In genomic region chr7:106660862-106661720, GRCh38 we compare ENCODE assay signal across 8 cellular contexts. TPM values are rescaled to one million over a fixed set of nuclear protein-coding genes. Genes with fewer than 3 reads are reported as not detected.
DNase-seq lines count a peak whose midpoint lies in the region; ATAC-seq, FAIRE-seq and TF ChIP-seq lines count a peak whose summit lies in the region.

TSS of gene CCDC71L (minus strand) at chr7:106661158. CDS start at chr7:106660896, 262 bp downstream.

- peak within 1 kb of the TSS; percentile 68 for H3K27ac ChIP-seq in CD4-positive, alpha-beta memory T cell (ENCODE audit: low read depth, low read length)
- H3K27ac ChIP-seq in H1 (ENCODE audit: low read depth, low read length), result peak within 1 kb of the TSS; percentile 87
- H3K27ac ChIP-seq in mesendoderm (ENCODE audit: low read depth, low read length), result peak within 1 kb of the TSS; percentile 96

- H3K23ac ChIP-seq in H1 (ENCODE audit: insufficient read length) (no peak within 1 kb of the TSS), mesendoderm (ENCODE audit: low read length) (peak within 1 kb of the TSS; percentile 66)

- H3K18ac ChIP-seq in H1 (ENCODE audit: extremely low read depth, low read length), result peak within 1 kb of the TSS; percentile 84
- peak within 1 kb of the TSS; percentile 95 for H3K18ac ChIP-seq in mesendoderm (ENCODE audit: low read length)

- peak within 1 kb of the TSS; percentile 63 to 87 (median 78) for H3K9ac ChIP-seq in H1 (replicated peaks in 1 of 4; ENCODE audit: extremely low read depth in 1 of 4, low read depth in 3 of 4, low read length in 3 of 4)
- peak within 1 kb of the TSS; percentile 97 for H3K9ac ChIP-seq in mesendoderm (ENCODE audit: low read length)

- H3K36me3 Mint-ChIP-seq in CD4-positive, alpha-beta memory T cell, result peaks cover 0 to 5% of the 10 kb centered on the region in 2 donors

- no peak within 1 kb of the TSS for H2AK5ac ChIP-seq in H1 (ENCODE audit: low read depth, low read length)
- no peak within 1 kb of the TSS for H2AK5ac ChIP-seq in mesendoderm (ENCODE audit: low read length)

- H2BK120ac ChIP-seq in H1 (replicated peaks; ENCODE audit: low read depth, low read length) (no peak within 1 kb of the TSS), mesendoderm (ENCODE audit: low read depth, low read length) (peak within 1 kb of the TSS; percentile 17)

- 0 out of 2 replicates have a peak within 1 kb of the TSS, but pooled peaks have one; percentile 7 for H2BK15ac ChIP-seq in H1 (ENCODE audit: low read length)
- H2BK15ac ChIP-seq in mesendoderm (replicated peaks; ENCODE audit: low read depth), result no peak within 1 kb of the TSS

- peak; percentile 71 for ATAC-seq in GM19467 (IDR thresholded peaks at IDR 0.05; ENCODE audit: unreplicated experiment)

- H3K14ac ChIP-seq in H1 (ENCODE audit: insufficient read length), result no peak within 1 kb of the TSS

- peak within 1 kb of the TSS; percentile 99 for H2AFZ ChIP-seq in H1 (ENCODE audit: low read length)

- POLR2A ChIA-PET in CD4-positive, alpha-beta memory T cell (lab: Charles Lee; ENCODE audit: partially characterized antibody), result interaction anchor here (0.9 to 5.1 kb wide), 12 partner anchors 18 to 549 kb away, joined by 3 to 51 read pairs (median 4); partner anchors contain the start of genes HBP1, NAMPT and SYPL1
- POLR2A ChIA-PET in activated CD8-positive, alpha-beta memory T cell treated with anti-CD3 and anti-CD28 coated beads for 36 hours (lab: Charles Lee), result interaction anchor here (0.9 to 2.3 kb wide), 5 partner anchors 18 to 376 kb away, joined by 3 to 18 read pairs (median 5); partner anchors contain the start of gene NAMPT
- POLR2A ChIA-PET in H1 (lab: Charles Lee; ENCODE audit: partially characterized antibody), result interaction anchor here (0.9 to 1.5 kb wide), 2 partner anchors 76 to 119 kb away, joined by 3 to 4 read pairs; no protein-coding TSS in a partner anchor

- no peaks in the 10 kb centered on the region for H3K27me3 ChIP-seq in CD4-positive, alpha-beta memory T cell (ENCODE audit: insufficient read depth, low read length)
- H3K27me3 ChIP-seq in H1 (replicated peaks in 1 of 4; ENCODE audit: control insufficient read depth in 3 of 4, extremely low read depth in 1 of 4, insufficient read depth in 3 of 4, low read length in 3 of 4) (no peaks in the 10 kb centered on the region), mesendoderm (ENCODE audit: insufficient read depth, low read length, poor library complexity) (no peaks in the 10 kb centered on the region)

- no peak for TF ChIP-seq CTCF in H1 (IDR thresholded peaks at IDR 0.05; ENCODE audit: control extremely low read depth in 1 of 3, insufficient read depth in 1 of 3, low read depth in 1 of 3, low read length in 3 of 3)

- TF ChIP-seq POLR2A in H1 (IDR thresholded peaks at IDR 0.05; ENCODE audit: control extremely low read depth in 1 of 2, low read depth in 2 of 2, low read length in 2 of 2), result no peak; a peak in 2 of 3 replicates

- peak within 1 kb of the TSS; percentile 14 to 58 for H3K4me3 ChIP-seq in CD4-positive, alpha-beta memory T cell (ENCODE audit: low read length in 2 of 2)
- peak within 1 kb of the TSS; percentile 67 to 92 (median 80) for H3K4me3 ChIP-seq in H1 (ENCODE audit: extremely low read depth in 1 of 4, insufficient read depth in 2 of 4, low read depth in 3 of 4, low read length in 4 of 4)
- H3K4me3 ChIP-seq in mesendoderm (ENCODE audit: low read length), result peak within 1 kb of the TSS; percentile 92

- no peaks in the 10 kb centered on the region for H3K9me3 ChIP-seq in CD4-positive, alpha-beta memory T cell (ENCODE audit: control insufficient read depth in 1 of 2, low read length in 2 of 2)
- no peaks in the 10 kb centered on the region for H3K9me3 ChIP-seq in H1 (ENCODE audit: insufficient read depth in 2 of 2, low read depth in 1 of 2, low read length in 1 of 2)

- H2BK12ac ChIP-seq in H1 (ENCODE audit: low read depth, low read length), result 0 out of 2 replicates have a peak within 1 kb of the TSS, but pooled peaks have one; percentile 0

- H3K23me2 ChIP-seq in H1 (ENCODE audit: low read depth, low read length), result peaks cover 6% of the 10 kb centered on the region; the same call in 1 of the 2 replicates

- peak; percentile 87 to 92 (median 87) for DNase-seq in CD4-positive, alpha-beta memory T cell
- DNase-seq in HS-5 (ENCODE audit: low read depth) (peak; percentile 53), H1 (ENCODE audit: low read depth in 1 of 2, low spot score in 2 of 2) (peak; percentile 81 to 95), mesendoderm (peak; percentile 97)
- DNase-seq in NK-92 treated with Interleukin-12 subunit alpha and Interleukin-12 subunit beta, amount 100 ng/mL, for 24 hours (lab: John Stamatoyannopoulos, UW), result peak; percentile 83
- DNase-seq in stimulated activated CD8-positive, alpha-beta memory T cell treated with anti-CD3 and anti-CD28 coated beads, Interleukin-15, amount 100 ng/mL, for 1 hour (ENCODE audit: low read depth), result peak; percentile 85

- H2BK5ac ChIP-seq in H1 (ENCODE audit: low read depth, low read length) (peak within 1 kb of the TSS; percentile 37; the same call in 1 of the 2 replicates), mesendoderm (ENCODE audit: low read length) (peak within 1 kb of the TSS; percentile 50)

- H4K5ac ChIP-seq in H1 (ENCODE audit: insufficient read length, low read depth, low read length) (peak within 1 kb of the TSS; percentile 81), mesendoderm (ENCODE audit: low read length) (peak within 1 kb of the TSS; percentile 84)

- H3K27ac Mint-ChIP-seq in CD4-positive, alpha-beta memory T cell, result peak within 1 kb of the TSS; percentile 91 to 99 (median 95)

- 13% methylated on average over 19 of the region's 51 CpGs; no CpG with 5 or more reads in 1 of the 2 experiments for WGBS in H1 (ENCODE audit: extremely low coverage in 1 of 2, insufficient coverage in 1 of 2, insufficient read length in 1 of 2, insufficient replicate concordance in 2 of 2, low coverage in 1 of 2, low lambda C conversion rate in 2 of 2, missing lambda C conversion rate in 1 of 2), 2 experiments
- no CpG with 5 or more reads among the region's 51 CpGs for WGBS in mesendoderm (ENCODE audit: extremely low coverage, insufficient coverage, low lambda C conversion rate)

- H3K4me1 Mint-ChIP-seq in CD4-positive, alpha-beta memory T cell, result peaks cover 17 to 40% (median 28%) of the 10 kb centered on the region in 4 donors

- H4K91ac ChIP-seq in H1 (replicated peaks; ENCODE audit: insufficient read length, low read length), result peak within 1 kb of the TSS; percentile 79

- CTCF ChIA-PET in CD4-positive, alpha-beta memory T cell (lab: Charles Lee; ENCODE audit: partially characterized antibody), result interaction anchor here (0.7 to 6.5 kb wide), 23 partner anchors 9 to 487 kb away, joined by 3 to 120 read pairs (median 4); partner anchors contain the start of gene PIK3CG
- CTCF ChIA-PET in activated CD8-positive, alpha-beta memory T cell treated with anti-CD3 and anti-CD28 coated beads for 36 hours (lab: Charles Lee), result interaction anchor here (0.6 to 6.0 kb wide), 12 partner anchors 18 to 622 kb away, joined by 3 to 59 read pairs (median 3); no protein-coding TSS in a partner anchor
- CTCF ChIA-PET in H1 (lab: Charles Lee; ENCODE audit: partially characterized antibody), result interaction anchor here (0.6 to 4.1 kb wide), 15 partner anchors 25 to 484 kb away, joined by 3 to 27 read pairs (median 4); no protein-coding TSS in a partner anchor

- no peaks in the 10 kb centered on the region for H3K27me3 Mint-ChIP-seq in CD4-positive, alpha-beta memory T cell

- H3K79me1 ChIP-seq in H1 (ENCODE audit: low read depth, low read length), result no peaks in the 10 kb centered on the region
- H3K79me1 ChIP-seq in mesendoderm (ENCODE audit: low read length), result peaks cover 3% of the 10 kb centered on the region

- H4K20me1 ChIP-seq in H1 (replicated peaks in 1 of 2; ENCODE audit: control insufficient read depth in 1 of 2, insufficient read depth in 2 of 2, low read length in 2 of 2), result no peaks in the 10 kb centered on the region

- intact Hi-C loops in CD4-positive, alpha-beta memory T cell (cut with micrococcal nuclease), result loop anchor here (1.0 to 10.0 kb wide), 13 partner anchors 41 to 1081 kb away; partner anchors contain the start of genes CBLL1, HBP1, PIK3CG and SYPL1

- no peaks in the 10 kb centered on the region for H3K36me3 ChIP-seq in CD4-positive, alpha-beta memory T cell (ENCODE audit: insufficient read depth, low read length)
- H3K36me3 ChIP-seq in H1 (ENCODE audit: control insufficient read depth in 2 of 4, insufficient read depth in 4 of 4, low read length in 3 of 4) (no peaks in the 10 kb centered on the region), mesendoderm (ENCODE audit: control insufficient read depth, insufficient read depth, low read length) (no peaks in the 10 kb centered on the region)

- H3K4me1 ChIP-seq in CD4-positive, alpha-beta memory T cell (ENCODE audit: insufficient read depth, low read length), result peaks cover 30% of the 10 kb centered on the region
- H3K4me1 ChIP-seq in H1 (replicated peaks in 1 of 4; ENCODE audit: control insufficient read depth in 3 of 4, insufficient read depth in 4 of 4, low read length in 3 of 4) (no peaks in the 10 kb centered on the region), mesendoderm (ENCODE audit: control insufficient read depth, low read depth, low read length) (no peaks in the 10 kb centered on the region)

- no peak within 1 kb of the TSS for H2BK20ac ChIP-seq in H1 (ENCODE audit: low read length)

- H3K79me2 ChIP-seq in H1 (ENCODE audit: control insufficient read depth in 1 of 2, insufficient read depth in 2 of 2, low read length in 2 of 2) (no peaks in the 10 kb centered on the region), mesendoderm (ENCODE audit: control insufficient read depth, insufficient read depth, low read length) (no peaks in the 10 kb centered on the region)

- peak; percentile 24 for FAIRE-seq in H1 (lab: Jason Lieb, UNC)

- H4K8ac ChIP-seq in H1 (ENCODE audit: extremely low read depth, insufficient read depth, low read length) (peak within 1 kb of the TSS; percentile 95), mesendoderm (ENCODE audit: low read depth, low read length) (peak within 1 kb of the TSS; percentile 82)

- H3K4me3 Mint-ChIP-seq in CD4-positive, alpha-beta memory T cell, result peak within 1 kb of the TSS; percentile 87 to 93 (median 91)

- H3K9me3 Mint-ChIP-seq in CD4-positive, alpha-beta memory T cell, result peaks cover 0 to 2% (median 0%) of the 10 kb centered on the region in 8 donors

- peak within 1 kb of the TSS; percentile 79 to 92 for H3K4me2 ChIP-seq in H1 (ENCODE audit: insufficient read depth in 1 of 2, low read depth in 2 of 2, low read length in 2 of 2)
- H3K4me2 ChIP-seq in mesendoderm (ENCODE audit: low read length), result peak within 1 kb of the TSS; percentile 79

- TF ChIP-seq RAD21 in H1 (IDR thresholded peaks at IDR 0.05 in 1 of 2, conservative IDR thresholded peaks at IDR 0.05 in 1 of 2; ENCODE audit: low read depth in 2 of 2, low read length in 2 of 2), result no peak

- TF ChIP-seq EP300 in H1 (IDR thresholded peaks at IDR 0.05; ENCODE audit: borderline replicate concordance in 1 of 2, low read depth in 2 of 2, low read length in 2 of 2), result no peak; a peak in 1 of 3 replicates

- H3K4ac ChIP-seq in H1 (replicated peaks; ENCODE audit: insufficient read length, low read depth, low read length) (peak within 1 kb of the TSS; percentile 97), mesendoderm (ENCODE audit: low read depth, low read length) (peak within 1 kb of the TSS; percentile 74)

- H3K56ac ChIP-seq in H1 (replicated peaks; ENCODE audit: insufficient read length, low read depth, low read length) (peak within 1 kb of the TSS; percentile 95), mesendoderm (ENCODE audit: low read length) (peak within 1 kb of the TSS; percentile 98)

RNA-seq across cellular contexts. Expression of gene CCDC71L, which starts in this region (rescaled TPM):
- total RNA-seq in CD4-positive, alpha-beta memory T cell, result 10 to 100 TPM; 16.4 to 16.6 TPM
- 1 to 10 TPM; 2.6 to 4.8 TPM for polyA plus RNA-seq in CD4-positive, alpha-beta memory T cell
- total RNA-seq in activated CD8-positive, alpha-beta memory T cell treated with anti-CD3 and anti-CD28 coated beads for 36 hours, result 10 to 100 TPM; 35.1 to 35.3 TPM
- total RNA-seq in H1 (2021; fragmentation: NEBNext Ultra II Directional; extraction: Animal tissue kit (Norgen Biotek cat#: 25700)), result 15.8 and 16.7 TPM in 2 replicates
- polyA plus RNA-seq in H1 (2011; rRNA removed), result 12.5 and 15.2 TPM in 2 replicates
- polyA plus RNA-seq in H1 (2011; cell fraction: cytosol; rRNA removed), result 11.0 TPM
- polyA plus RNA-seq in H1 (2011; cell fraction: nucleus; rRNA removed), result 8.6 TPM
- 10.1 to 13.5 TPM (median 11.7 TPM) in 4 replicates for polyA plus RNA-seq in H1 (2012, experiment 1 of 2)
- 14.4 TPM for polyA plus RNA-seq in H1 (2012, experiment 2 of 2)
- 8.1 TPM for polyA plus RNA-seq in H1 (2013, experiment 1 of 2)
- 8.7 TPM for polyA plus RNA-seq in H1 (2013, experiment 2 of 2)
- polyA minus RNA-seq in H1 (2011; rRNA and poly(A)+ RNA removed), result 1.5 and 2.8 TPM in 2 replicates
- 7.0 TPM for polyA minus RNA-seq in H1 (2011; cell fraction: cytosol; rRNA and poly(A)+ RNA removed)
- polyA minus RNA-seq in H1 (2011; cell fraction: nucleus; rRNA and poly(A)+ RNA removed), result 10.2 TPM
- 14.0 TPM for polyA plus RNA-seq in mesendoderm (2013, experiment 1 of 2)
- polyA plus RNA-seq in mesendoderm (2013, experiment 2 of 2), result 14.7 TPM

Comparison
In these comparisons a context has a peak if more than half of its experiments do, and no peak if none do; other contexts are left out.
1. Peak in every context shown above with its lines: DNase-seq, ATAC-seq, H3K4me3 ChIP-seq and H3K27ac ChIP-seq.
2. H3K4me3 ChIP-seq: peak in every context shown above with its lines; median percentile 92 in mesendoderm; 80 in H1; 36 in CD4-positive, alpha-beta memory T cell.